In the genomic region with DNA sequence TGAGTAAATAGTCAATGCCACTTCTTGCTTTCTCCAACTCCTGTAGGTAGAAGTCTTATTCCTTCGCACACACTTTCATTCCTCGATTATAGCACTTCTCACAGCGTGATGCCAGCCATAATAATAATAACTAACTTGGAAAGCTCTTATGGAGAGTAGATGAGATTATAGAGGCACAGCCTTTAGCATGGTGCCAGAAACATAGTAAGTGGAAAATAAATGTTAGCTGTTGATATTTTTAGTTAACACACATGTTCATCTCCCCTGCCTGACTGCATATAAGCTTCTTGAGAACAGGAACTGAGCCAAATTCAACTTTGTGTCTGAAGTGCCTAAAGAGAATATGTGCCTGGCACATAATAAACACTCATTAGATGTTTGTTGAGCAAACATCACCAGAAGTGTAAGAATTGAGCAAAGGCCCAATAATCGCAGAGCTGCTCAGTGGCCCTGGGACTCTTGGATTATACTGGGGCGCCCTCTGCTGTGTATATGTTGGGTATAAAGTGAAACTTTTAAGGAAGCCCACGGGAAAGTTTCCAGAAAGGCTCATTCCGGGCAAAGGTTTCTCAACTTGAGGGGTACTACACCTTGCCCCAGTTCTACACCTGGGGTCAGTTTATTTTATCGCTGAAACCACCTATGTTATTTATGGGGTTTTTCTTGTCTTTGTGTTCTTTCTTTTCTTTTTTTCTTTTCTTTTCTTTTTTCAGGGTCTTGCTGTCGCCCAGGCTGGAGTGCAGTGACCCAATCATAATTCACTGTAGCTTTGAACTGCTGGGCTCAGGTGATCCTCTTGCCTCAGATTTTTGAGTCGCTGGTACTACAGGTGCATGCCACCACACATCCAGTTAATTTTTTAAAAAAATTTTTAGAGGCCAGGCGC, we compare ENCODE assay signal across 8 cellular contexts. TPM values are rescaled to one million over a fixed set of nuclear protein-coding genes. Genes with fewer than 3 reads are reported as not detected.
DNase-seq lines count a peak whose midpoint lies in the region; ATAC-seq and TF ChIP-seq lines count a peak whose summit lies in the region.

No MANE protein-coding gene starts in this region.

- no peaks in the 10 kb centered on the region for H3K36me3 Mint-ChIP-seq in activated B cell treated with CpG ODN at 0.5 μM for 24 hours (ENCODE audit: low read depth)

- peak; percentile 75 for ATAC-seq in HG02938 (IDR thresholded peaks at IDR 0.05; ENCODE audit: unreplicated experiment)
- ATAC-seq in activated B cell treated with CpG ODN at 0.5 μM for 24 hours (ENCODE audit: low read depth): peak; percentile 47
- ATAC-seq in left lobe of liver: peak; percentile 99

- H3K27ac Mint-ChIP-seq in activated B cell treated with CpG ODN at 0.5 μM for 24 hours: no peak overlapping the region

- peaks cover 3% of the 10 kb centered on the region for H3K4me1 Mint-ChIP-seq in activated B cell treated with CpG ODN at 0.5 μM for 24 hours

- POLR2A ChIA-PET in activated B cell treated with CpG ODN at 0.5 μM for 24 hours (lab: Charles Lee): interaction anchor here (0.9 to 1.0 kb wide), 2 partner anchors 124 to 126 kb away, joined by 3 to 4 read pairs; a partner anchor contains a TSS

- peaks cover 12% of the 10 kb centered on the region for H3K27me3 Mint-ChIP-seq in activated B cell treated with CpG ODN at 0.5 μM for 24 hours

- CTCF ChIA-PET in activated B cell treated with CpG ODN at 0.5 μM for 24 hours (lab: Charles Lee): interaction anchor here (0.8 to 3.1 kb wide), 13 partner anchors 9 to 143 kb away, joined by 3 to 46 read pairs (median 5); no protein-coding TSS in a partner anchor

- intact Hi-C loops in activated B cell treated with CpG ODN at 0.5 μM for 24 hours (cut with micrococcal nuclease): loop anchor here (1.0 to 5.0 kb wide), 4 partner anchors 113 to 1532 kb away; no protein-coding TSS in a partner anchor

- TF ChIP-seq CTCF in GM10266 (IDR thresholded peaks at IDR 0.05; ENCODE audit: control insufficient read depth, insufficient read depth, low read depth, missing control alignments) (peak; percentile 62), activated B cell treated with CpG ODN at 0.5 μM for 24 hours (IDR thresholded peaks at IDR 0.05) (no peak)

- DNase-seq in GM10266 (ENCODE audit: extremely low spot score) (peak; percentile 50), NCI-H226 (peak; percentile 41), activated B cell treated with CpG ODN at 0.5 μM for 24 hours (peak; percentile 18), left lobe of liver (ENCODE audit: low spot score) (peak; percentile 69), GM19238 (ENCODE audit: insufficient read length, low spot score) (no peak)
- DNase-seq in central memory CD4-positive, alpha-beta T cell: peak; percentile 34
- peak; percentile 36 to 37 for DNase-seq in stimulated activated CD4-positive, alpha-beta T cell treated with anti-CD3 and anti-CD28 coated beads, Interleukin-4, amount 100 ng/mL, for 4 hours

- H3K4me3 Mint-ChIP-seq in activated B cell treated with CpG ODN at 0.5 μM for 24 hours: no peak overlapping the region

- peaks cover 3% of the 10 kb centered on the region for H3K9me3 Mint-ChIP-seq in activated B cell treated with CpG ODN at 0.5 μM for 24 hours

RNA-seq across cellular contexts. Expression of a gene that starts 22.3 kb away (rescaled TPM):
- not detected in 2 replicates for total RNA-seq in activated B cell treated with CpG ODN at 0.5 μM for 24 hours
- total RNA-seq in left lobe of liver: not detected

Comparison
In these comparisons a context has a peak if more than half of its experiments do, and no peak if none do; other contexts are left out.
1. ATAC-seq: peak in every context shown above with its lines; median percentile 99 in left lobe of liver; 75 in HG02938; 47 in activated B cell treated with CpG ODN at 0.5 μM for 24 hours.